In the genomic region with DNA sequence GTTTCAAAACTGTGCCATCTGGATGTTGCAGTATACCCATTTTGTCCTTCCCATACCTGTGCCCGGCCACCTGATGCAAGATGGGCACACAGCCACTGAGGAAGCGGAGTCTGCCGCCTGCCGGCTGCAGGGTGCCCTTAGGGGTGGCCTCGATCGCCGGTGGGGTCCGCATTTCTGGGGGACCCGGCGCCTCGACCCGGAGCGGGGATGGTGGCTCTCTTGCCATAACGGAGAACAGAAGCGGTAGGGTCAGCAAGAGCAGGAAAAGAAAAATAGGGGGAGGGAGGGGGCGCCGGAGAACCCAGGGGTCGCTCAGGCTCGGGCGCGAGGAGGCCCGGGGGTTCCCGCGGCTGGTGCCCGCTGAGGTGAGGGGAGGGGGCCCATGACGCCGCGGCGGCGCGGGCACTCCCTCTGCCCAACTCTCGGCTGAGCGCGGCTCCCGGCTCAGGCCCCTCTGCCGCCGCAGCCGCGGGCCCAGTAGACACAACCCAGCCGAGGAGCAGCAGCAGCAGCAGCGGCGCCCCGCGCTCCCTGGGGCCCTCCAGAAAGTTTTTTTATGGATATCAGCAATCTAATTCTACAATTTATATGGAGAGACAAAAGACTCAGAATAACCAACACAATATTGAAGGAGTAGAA, we compare ENCODE assay signal across 24 cellular contexts. TPM values are rescaled to one million over a fixed set of nuclear protein-coding genes. Genes with fewer than 3 reads are reported as not detected.
A peak's percentile ranks its signal among the peaks of the same experiment; 100 is the strongest.
DNase-seq lines count a peak whose midpoint lies in the region; ATAC-seq and TF ChIP-seq lines count a peak whose summit lies in the region.
"Had no signal": no experiment of that assay in that cellular context is flagged by ENCODE, and none has a peak within 500 bp of the region (broad histone marks: within the 10 kb centered on the region; RNA-seq: fewer than 3 reads in every experiment).

No MANE protein-coding gene starts in this region.

- no peak overlapping the region for H2BK15ac ChIP-seq in H9 (ENCODE audit: low read depth, low read length)

- H3K9ac ChIP-seq in H9 (ENCODE audit: extremely low read depth, insufficient read length, low read length) = no peak overlapping the region

- TF ChIP-seq CTCF in left ventricle myocardium inferior (IDR thresholded peaks at IDR 0.05; ENCODE audit: borderline replicate concordance) = no peak
- TF ChIP-seq CTCF in heart right ventricle (IDR thresholded peaks at IDR 0.05) = no peak
- TF ChIP-seq CTCF in body of pancreas (IDR thresholded peaks at IDR 0.05) = peak in 2 of 7 experiments; percentile 24 to 37
- TF ChIP-seq CTCF in upper lobe of right lung (IDR thresholded peaks at IDR 0.05) = no peak
- TF ChIP-seq CTCF in H9 (conservative IDR thresholded peaks at IDR 0.05) = no peak

- H3K27ac Mint-ChIP-seq in H9 = no peak overlapping the region
- H3K27ac Mint-ChIP-seq: CD4-positive, CD25-positive, alpha-beta regulatory T cell; mesothelial cell of epicardium; natural killer cell had no signal

- no peak overlapping the region for H2AK5ac ChIP-seq in H9 (ENCODE audit: insufficient read length, low read length)

- H3K23ac ChIP-seq in H9 (ENCODE audit: insufficient read length, low read depth, low read length) = no peak overlapping the region

- no peaks in the 10 kb centered on the region for H3K23me2 ChIP-seq in H9 (ENCODE audit: insufficient read length, low read depth, low read length, poor library complexity, severe bottlenecking)

- H4K20me1 ChIP-seq in H9 (ENCODE audit: control insufficient read depth, insufficient read depth, insufficient read length) = no peaks in the 10 kb centered on the region

- H3K4me1 ChIP-seq in left ventricle myocardium inferior = no peaks in the 10 kb centered on the region
- no peaks in the 10 kb centered on the region for H3K4me1 ChIP-seq in heart right ventricle
- H3K4me1 ChIP-seq in body of pancreas = peaks cover 7% of the 10 kb centered on the region
- H3K4me1 ChIP-seq in upper lobe of right lung = no peaks in the 10 kb centered on the region
- no peaks in the 10 kb centered on the region for H3K4me1 ChIP-seq in H9 (ENCODE audit: insufficient read depth, low read length)
- H3K4me1 ChIP-seq: vagina had no signal

- H3K9me3 ChIP-seq in left ventricle myocardium inferior (replicated peaks) (peaks cover 17% of the 10 kb centered on the region), heart right ventricle (peaks cover 0 to 24% (median 4%) of the 10 kb centered on the region in 11 donors), body of pancreas (no peaks in the 10 kb centered on the region), upper lobe of right lung (no peaks in the 10 kb centered on the region), H9 (ENCODE audit: control insufficient read depth, low read depth, low read length) (peaks cover 49% of the 10 kb centered on the region)
- H3K9me3 ChIP-seq: vagina had no signal

- H3K36me3 Mint-ChIP-seq in H9 (ENCODE audit: insufficient read depth in 1 of 3, low read depth in 3 of 3) = peaks cover 0 to 23% (median 4%) of the 10 kb centered on the region in 3 experiments; a peak in 5 of 7 replicates
- H3K36me3 Mint-ChIP-seq: CD4-positive, CD25-positive, alpha-beta regulatory T cell had no signal

- no peak overlapping the region for H2BK12ac ChIP-seq in H9 (ENCODE audit: insufficient read length, low read depth, low read length)

- no peak overlapping the region for H3T11ph ChIP-seq in H9 (ENCODE audit: low read length)

- no peak overlapping the region for H3K4ac ChIP-seq in H9 (ENCODE audit: low read depth, low read length)

- peaks cover 92% of the 10 kb centered on the region for H3K27me3 ChIP-seq in left ventricle myocardium inferior (ENCODE audit: low read depth)
- H3K27me3 ChIP-seq in heart right ventricle = peaks cover 0 to 93% (median 63%) of the 10 kb centered on the region in 7 donors
- no peaks in the 10 kb centered on the region for H3K27me3 ChIP-seq in body of pancreas
- H3K27me3 ChIP-seq in upper lobe of right lung = peaks cover 16% of the 10 kb centered on the region
- H3K27me3 ChIP-seq in H9 (ENCODE audit: insufficient read depth, low read length) = no peaks in the 10 kb centered on the region
- H3K27me3 ChIP-seq: vagina had no signal

- peak overlapping the region; percentile 17 for H3K4me3 ChIP-seq in left ventricle myocardium inferior
- no peak overlapping the region for H3K4me3 ChIP-seq in heart right ventricle
- no peak overlapping the region for H3K4me3 ChIP-seq in body of pancreas
- no peak overlapping the region for H3K4me3 ChIP-seq in upper lobe of right lung
- H3K4me3 ChIP-seq: dorsolateral prefrontal cortex, sigmoid colon, vagina had no signal

- WGBS in heart right ventricle, 2 donors = 3% methylated on average over 41 to 44 of the region's 44 CpGs
- 5 to 23% methylated on average over 18 to 30 of the region's 44 CpGs for WGBS in body of pancreas, 2 donors
- no CpG with 5 or more reads among the region's 44 CpGs for WGBS in H9 (ENCODE audit: extremely low coverage, insufficient read length, low lambda C conversion rate)

- DNase-seq in left ventricle myocardium inferior (no peak), heart right ventricle (no peak), body of pancreas (peak in 3 of 4 donors; percentile 16 to 51 (median 32)), left kidney (ENCODE audit: low read depth, low spot score) (peak; percentile 21), upper lobe of right lung (no peak), germinal center (ENCODE audit: low spot score) (no peak), H9 (no peak)
- DNase-seq: activated CD4-positive, alpha-beta T cell treated with anti-CD3 and anti-CD28 coated beads for 4 hours; amygdala; caudate nucleus; CD4-positive, CD25-positive, alpha-beta regulatory T cell; dorsolateral prefrontal cortex; natural killer cell; NCI-H1092 treated with DMSO at 0.1 percent for 48 hours; NCI-H2029; SIG-M5; sigmoid colon; stimulated activated CD8-positive, alpha-beta memory T cell treated with anti-CD3 and anti-CD28 coated beads, Interleukin-4, amount 100 ng/mL, for 48 hours; substantia nigra had no signal

- no peaks in the 10 kb centered on the region for H3K4me1 Mint-ChIP-seq in H9
- H3K4me1 Mint-ChIP-seq: mesothelial cell of epicardium had no signal

- H3K79me2 ChIP-seq in H9 (ENCODE audit: insufficient read depth, low read length) = no peaks in the 10 kb centered on the region

- H4K8ac ChIP-seq in H9 (replicated peaks; ENCODE audit: insufficient read length, low read depth, low read length) = no peak overlapping the region

- H3K36me3 ChIP-seq in left ventricle myocardium inferior (no peaks in the 10 kb centered on the region), heart right ventricle (no peaks in the 10 kb centered on the region), body of pancreas (replicated peaks in 1 of 2; ENCODE audit: insufficient read depth in 1 of 2, low read depth in 2 of 2) (no peaks in the 10 kb centered on the region), upper lobe of right lung (no peaks in the 10 kb centered on the region)
- H3K36me3 ChIP-seq: sigmoid colon, vagina had no signal

- no peaks in the 10 kb centered on the region for H3K79me1 ChIP-seq in H9 (ENCODE audit: insufficient read depth, low read depth, low read length, poor library complexity, severe bottlenecking)

- H3K27ac ChIP-seq in left ventricle myocardium inferior (replicated peaks) (no peak overlapping the region), heart right ventricle (no peak overlapping the region), body of pancreas (no peak overlapping the region), upper lobe of right lung (no peak overlapping the region), H9 (ENCODE audit: insufficient read length, low read depth, low read length) (no peak overlapping the region)
- H3K27ac ChIP-seq: dorsolateral prefrontal cortex, epithelial cell of prostate, sigmoid colon, vagina had no signal

- H2BK120ac ChIP-seq in H9 (ENCODE audit: low read depth, low read length, poor library complexity, severe bottlenecking) = no peak overlapping the region

- H2AFZ ChIP-seq in H9 (ENCODE audit: low read length) = no peak overlapping the region

- H4K5ac ChIP-seq in H9 (ENCODE audit: insufficient read length, low read depth, low read length) = no peak overlapping the region

- no peak overlapping the region for H3K56ac ChIP-seq in H9 (ENCODE audit: insufficient read length, low read depth, low read length)

- H2BK5ac ChIP-seq in H9 (ENCODE audit: insufficient read length, low read length) = no peak overlapping the region

- H3K9me3 Mint-ChIP-seq in H9 = peaks cover 79 to 83% of the 10 kb centered on the region in 2 experiments
- H3K9me3 Mint-ChIP-seq: natural killer cell had no signal

- no peak overlapping the region for H3K18ac ChIP-seq in H9 (ENCODE audit: insufficient read length, low read depth, low read length)

- peak in 1 of 3 donors; percentile 10 for TF ChIP-seq POLR2A in body of pancreas (IDR thresholded peaks at IDR 0.05)

- H3K27me3 Mint-ChIP-seq in H9 (ENCODE audit: low read depth) = peaks cover 3% of the 10 kb centered on the region; the same call in 1 of the 2 replicates

- no peak overlapping the region for H4K91ac ChIP-seq in H9 (ENCODE audit: insufficient read length, low read depth, low read length)

- ATAC-seq in heart right ventricle = no peak
- ATAC-seq in body of pancreas = no peak
- peak; percentile 25 for ATAC-seq in upper lobe of right lung
- ATAC-seq: natural killer cell had no signal

- H3K4me2 ChIP-seq in H9 (ENCODE audit: insufficient read depth, insufficient read length, low read length) = no peak overlapping the region

- intact Hi-C loops in left ventricle myocardium inferior (cut with micrococcal nuclease) = no loop called here
- intact Hi-C loops in heart right ventricle (cut with DNase I) = no loop called here
- intact Hi-C loops in body of pancreas (cut with DNase I) = no loop called here
- intact Hi-C loops in upper lobe of right lung (cut with DNase I) = no loop called here

- no peak overlapping the region for H2BK20ac ChIP-seq in H9 (ENCODE audit: low read depth, low read length, poor library complexity, severe bottlenecking)

- H3K4me3 Mint-ChIP-seq in H9 = no peak overlapping the region
- H3K4me3 Mint-ChIP-seq: CD4-positive, CD25-positive, alpha-beta regulatory T cell; mesothelial cell of epicardium; natural killer cell had no signal

- no peak overlapping the region for H3K14ac ChIP-seq in H9 (ENCODE audit: insufficient read depth, low read length)

RNA-seq across cellular contexts. Expression of a gene that starts 13.8 kb away (rescaled TPM):
- total RNA-seq in left ventricle myocardium inferior = not detected
- total RNA-seq in heart right ventricle = not detected
- not detected for polyA plus RNA-seq in heart right ventricle
- total RNA-seq in body of pancreas = not detected
- total RNA-seq in upper lobe of right lung = not detected
- total RNA-seq in H9 (2021) = not detected in 2 replicates
- total RNA-seq: CD4-positive, CD25-positive, alpha-beta regulatory T cell; fibroblast of villous mesenchyme; H1; mesothelial cell of epicardium; sigmoid colon had no signal
- polyA plus RNA-seq: CD4-positive, CD25-positive, alpha-beta regulatory T cell; H1 had no signal

RNA-seq across cellular contexts. Expression of a gene that starts 22.6 kb away (rescaled TPM):
- total RNA-seq in left ventricle myocardium inferior = 0.82 TPM
- total RNA-seq in heart right ventricle = 1 to 10 TPM in 2 of 10 donors, under 1 TPM in 5, not detected in 3; 0.09 to 2.1 (median 0.80) TPM
- polyA plus RNA-seq in heart right ventricle = under 1 TPM in 1 of 2 donors, not detected in 1; 0.22 TPM
- total RNA-seq in body of pancreas = 1 to 10 TPM in 1 of 2 donors, not detected in 1; 3.9 TPM
- 3.5 TPM for total RNA-seq in upper lobe of right lung
- total RNA-seq in H9 (2021) = not detected in 2 replicates
- total RNA-seq: CD4-positive, CD25-positive, alpha-beta regulatory T cell; fibroblast of villous mesenchyme; H1; mesothelial cell of epicardium; natural killer cell had no signal
- polyA plus RNA-seq: CD4-positive, CD25-positive, alpha-beta regulatory T cell; H1 had no signal

RNA-seq across cellular contexts. Expression of a gene that starts 37.1 kb away (rescaled TPM):
- not detected for total RNA-seq in left ventricle myocardium inferior
- total RNA-seq in heart right ventricle = not detected
- polyA plus RNA-seq in heart right ventricle = not detected
- total RNA-seq in body of pancreas = not detected
- total RNA-seq in upper lobe of right lung = not detected
- total RNA-seq in H9 (2021) = not detected in 2 replicates
- total RNA-seq: CD4-positive, CD25-positive, alpha-beta regulatory T cell; dorsolateral prefrontal cortex; fibroblast of villous mesenchyme; H1; mesothelial cell of epicardium; natural killer cell; sigmoid colon; vagina had no signal
- polyA plus RNA-seq: CD4-positive, CD25-positive, alpha-beta regulatory T cell; H1; sigmoid colon had no signal

Comparison
In these comparisons a context has a peak if more than half of its experiments do, and no peak if none do; other contexts are left out.
1. DNase-seq: peak in body of pancreas (3 of 4) and left kidney (single experiment); none in left ventricle myocardium inferior (single experiment), heart right ventricle (0 of 2), upper lobe of right lung (single experiment), germinal center (single experiment) and H9 (single experiment).